14 cellular contexts compared by ENCODE assay signal in genomic region chr13:97275775-97276501, GRCh38. TPM values are rescaled to one million over a fixed set of nuclear protein-coding genes. Genes with fewer than 3 reads are reported as not detected.
DNase-seq lines count a peak whose midpoint lies in the region; ATAC-seq, FAIRE-seq and TF ChIP-seq lines count a peak whose summit lies in the region.
"Had no signal": no experiment of that assay in that cellular context is flagged by ENCODE, and none has a peak within 500 bp of the region (broad histone marks: within the 10 kb centered on the region; RNA-seq: fewer than 3 reads in every experiment).

No MANE protein-coding gene starts in this region.

- H3K27ac ChIP-seq in GM23248 (peak overlapping the region; percentile 89), astrocyte (ENCODE audit: low read depth, low read length) (peak overlapping the region; percentile 95), left lung (peak overlapping the region; percentile 11 to 58), suprapubic skin (peak overlapping the region; percentile 33)
- H3K27ac ChIP-seq: parathyroid adenoma had no signal

- H3K4me3 Mint-ChIP-seq in astrocyte (ENCODE audit: unreplicated experiment) = no peak overlapping the region
- H3K4me3 Mint-ChIP-seq in activated CD4-positive, alpha-beta memory T cell treated with anti-CD3 and anti-CD28 coated beads for 36 hours = no peak overlapping the region
- H3K4me3 Mint-ChIP-seq: activated naive CD8-positive, alpha-beta T cell; WTC11 had no signal

- H4K20me1 ChIP-seq in GM23248 (ENCODE audit: insufficient read depth) (no peaks in the 10 kb centered on the region), astrocyte (ENCODE audit: insufficient read depth, low read length) (peaks cover 14% of the 10 kb centered on the region)

- peaks cover 82% of the 10 kb centered on the region for H3F3A ChIP-seq in GM23248 (ENCODE audit: insufficient read depth)

- H3K27me3 ChIP-seq in GM23248 (replicated peaks; ENCODE audit: insufficient read depth) = no peaks in the 10 kb centered on the region
- no peaks in the 10 kb centered on the region for H3K27me3 ChIP-seq in astrocyte (ENCODE audit: insufficient read depth, low read length)
- H3K27me3 ChIP-seq in left lung = no peaks in the 10 kb centered on the region
- H3K27me3 ChIP-seq in suprapubic skin = no peaks in the 10 kb centered on the region

- TF ChIP-seq CTCF in astrocyte (IDR thresholded peaks at IDR 0.05; ENCODE audit: insufficient read depth, low read depth, low read length) (no peak), left lung (IDR thresholded peaks at IDR 0.05) (no peak), suprapubic skin (IDR thresholded peaks at IDR 0.05) (no peak)

- H3K4me1 ChIP-seq in GM23248 (ENCODE audit: insufficient read depth) (peaks cover 88% of the 10 kb centered on the region), astrocyte (ENCODE audit: insufficient read depth, low read length) (peaks cover 66% of the 10 kb centered on the region), left lung (peaks cover 38 to 75% of the 10 kb centered on the region in 2 donors), suprapubic skin (peaks cover 91% of the 10 kb centered on the region)
- H3K4me1 ChIP-seq: parathyroid adenoma had no signal

- ATAC-seq in left lung = no peak
- ATAC-seq: esophagus mucosa, WTC11 had no signal

- 0 out of 2 replicates have a peak overlapping the region, but pooled peaks have one; percentile 51 for H3K4me3 ChIP-seq in GM23248
- no peak overlapping the region for H3K4me3 ChIP-seq in astrocyte (ENCODE audit: insufficient read depth, low read depth, low read length)
- H3K4me3 ChIP-seq in left lung = no peak overlapping the region
- H3K4me3 ChIP-seq in suprapubic skin = no peak overlapping the region

- H3K27me3 Mint-ChIP-seq in astrocyte (ENCODE audit: low read depth, unreplicated experiment) = no peaks in the 10 kb centered on the region
- no peaks in the 10 kb centered on the region for H3K27me3 Mint-ChIP-seq in activated CD4-positive, alpha-beta memory T cell treated with anti-CD3 and anti-CD28 coated beads for 36 hours
- H3K27me3 Mint-ChIP-seq: activated naive CD8-positive, alpha-beta T cell had no signal

- H3K36me3 ChIP-seq in GM23248 (ENCODE audit: low read depth) (peaks cover 9% of the 10 kb centered on the region; the same call in 1 of the 2 replicates), astrocyte (ENCODE audit: insufficient read depth, low read length) (peaks cover 6% of the 10 kb centered on the region), left lung (peaks cover 0 to 12% of the 10 kb centered on the region in 2 donors), suprapubic skin (no peaks in the 10 kb centered on the region)

- no peak for TF ChIP-seq POLR2A in suprapubic skin (IDR thresholded peaks at IDR 0.05)

- H3K4me2 ChIP-seq in GM23248 (ENCODE audit: unreplicated experiment) (peak overlapping the region; percentile 79), astrocyte (ENCODE audit: low read length) (peak overlapping the region; percentile 82)

- peak overlapping the region; percentile 34; the same call in 1 of the 2 replicates for H3K9ac ChIP-seq in GM23248
- H3K9ac ChIP-seq in astrocyte (ENCODE audit: low read length) = peak overlapping the region; percentile 77
- H3K9ac ChIP-seq: parathyroid adenoma had no signal

- H3K9me3 ChIP-seq in GM23248 (ENCODE audit: low read depth) = no peaks in the 10 kb centered on the region
- H3K9me3 ChIP-seq in astrocyte (ENCODE audit: insufficient read depth, low read depth, low read length) = no peaks in the 10 kb centered on the region
- no peaks in the 10 kb centered on the region for H3K9me3 ChIP-seq in left lung
- no peaks in the 10 kb centered on the region for H3K9me3 ChIP-seq in suprapubic skin

- in situ Hi-C loops in GM23248 (cut with MboI) = no loop called here

- CTCF ChIA-PET in activated CD4-positive, alpha-beta memory T cell treated with anti-CD3 and anti-CD28 coated beads for 36 hours (lab: Charles Lee) = no interaction called here

- no peaks in the 10 kb centered on the region for H3K9me3 Mint-ChIP-seq in astrocyte (ENCODE audit: unreplicated experiment)
- no peaks in the 10 kb centered on the region for H3K9me3 Mint-ChIP-seq in activated CD4-positive, alpha-beta memory T cell treated with anti-CD3 and anti-CD28 coated beads for 36 hours
- H3K9me3 Mint-ChIP-seq: WTC11 had no signal

- peaks cover 75% of the 10 kb centered on the region for H3K79me2 ChIP-seq in GM23248 (ENCODE audit: insufficient read depth)
- H3K79me2 ChIP-seq in astrocyte (ENCODE audit: insufficient read depth, low read length) = peaks cover 75% of the 10 kb centered on the region

- peak overlapping the region; percentile 34 for H3K27ac Mint-ChIP-seq in astrocyte (ENCODE audit: unreplicated experiment)
- H3K27ac Mint-ChIP-seq in activated CD4-positive, alpha-beta memory T cell treated with anti-CD3 and anti-CD28 coated beads for 36 hours = no peak overlapping the region
- H3K27ac Mint-ChIP-seq: activated naive CD8-positive, alpha-beta T cell; WTC11 had no signal

- 36 to 39% methylated on average over 8 of the region's 8 CpGs for WGBS in GM23248 (ENCODE audit: low coverage in 1 of 2, low lambda C conversion rate in 2 of 2, missing lambda C conversion rate in 2 of 2), 2 experiments
- WGBS in suprapubic skin = 69% methylated on average over 8 of the region's 8 CpGs

- POLR2A ChIA-PET in activated CD4-positive, alpha-beta memory T cell treated with anti-CD3 and anti-CD28 coated beads for 36 hours (lab: Charles Lee) = interaction anchor here (0.6 to 1.0 kb wide), 2 partner anchors 19 to 146 kb away, joined by 3 to 4 read pairs; no protein-coding TSS in a partner anchor

- peak; percentile 52 for DNase-seq in GM23248
- no peak for DNase-seq in astrocyte (ENCODE audit: low read depth)
- no peak for DNase-seq in left lung
- no peak for DNase-seq in suprapubic skin (ENCODE audit: low spot score in 2 of 2)
- DNase-seq in activated CD4-positive, alpha-beta memory T cell treated with anti-CD3 and anti-CD28 coated beads for 36 hours = no peak
- no peak for DNase-seq in D341Med (ENCODE audit: low spot score)
- DNase-seq in stimulated activated CD4-positive, alpha-beta T cell treated with anti-CD3 and anti-CD28 coated beads, Interleukin-4, amount 100 ng/mL, for 24 hours = no peak
- no peak for DNase-seq in T-helper 2 cell
- DNase-seq: NCI-H2107; NK-92 treated with Interleukin-12 subunit alpha and Interleukin-12 subunit beta, amount 100 ng/mL, for 24 hours had no signal

- no peak for FAIRE-seq in astrocyte (lab: Jason Lieb, UNC)

- H3K9me2 ChIP-seq in GM23248 (ENCODE audit: insufficient read depth) = no peaks in the 10 kb centered on the region

- peaks cover 3% of the 10 kb centered on the region for H3K36me3 Mint-ChIP-seq in astrocyte (ENCODE audit: low read depth, unreplicated experiment)
- H3K36me3 Mint-ChIP-seq in activated CD4-positive, alpha-beta memory T cell treated with anti-CD3 and anti-CD28 coated beads for 36 hours = peaks cover 20% of the 10 kb centered on the region
- H3K36me3 Mint-ChIP-seq: WTC11 had no signal

- intact Hi-C loops in left lung (cut with DNase I) = no loop called here
- intact Hi-C loops in activated CD4-positive, alpha-beta memory T cell treated with anti-CD3 and anti-CD28 coated beads for 36 hours (cut with micrococcal nuclease) = loop anchor here (1.0 to 2.0 kb wide), 2 partner anchors 15 to 18 kb away; no protein-coding TSS in a partner anchor

- H3K4me1 Mint-ChIP-seq in astrocyte (ENCODE audit: low read depth, unreplicated experiment) = peaks cover 63% of the 10 kb centered on the region
- H3K4me1 Mint-ChIP-seq in activated CD4-positive, alpha-beta memory T cell treated with anti-CD3 and anti-CD28 coated beads for 36 hours (ENCODE audit: low read depth) = peaks cover 54% of the 10 kb centered on the region

- no peak overlapping the region for H2AFZ ChIP-seq in GM23248
- H2AFZ ChIP-seq in astrocyte (ENCODE audit: low read depth, low read length) = no peak overlapping the region
- H2AFZ ChIP-seq: parathyroid adenoma had no signal

- no peak for TF ChIP-seq EP300 in suprapubic skin (IDR thresholded peaks at IDR 0.05)

RNA-seq across cellular contexts. Expression of gene MBNL2, which starts 53.8 kb away (rescaled TPM):
- 59.9 and 79.5 TPM in 2 replicates for total RNA-seq in GM23248 (2014; rRNA removed; shearing (Covaris generic))
- polyA plus RNA-seq in GM23248 (2016; fragmentation: Nextera tagmentation; extraction: Ambion mirVana) = 46.7 and 49.1 TPM in 2 replicates
- total RNA-seq in astrocyte = 66.5 and 70.2 TPM in 2 replicates
- 10 to 100 TPM; 75.9 to 86.3 TPM for total RNA-seq in left lung
- 10 to 100 TPM; 64.2 to 92.4 (median 73.4) TPM for total RNA-seq in suprapubic skin
- total RNA-seq in activated CD4-positive, alpha-beta memory T cell treated with anti-CD3 and anti-CD28 coated beads for 36 hours = 10 to 100 TPM; 23.4 to 24.6 TPM

Comparison
In these comparisons a context has a peak if more than half of its experiments do, and no peak if none do; other contexts are left out.
1. H3K27ac ChIP-seq: peak in every context shown above with its lines; median percentile 95 in astrocyte; 89 in GM23248; 34 in left lung; 33 in suprapubic skin.